In the genomic region with DNA sequence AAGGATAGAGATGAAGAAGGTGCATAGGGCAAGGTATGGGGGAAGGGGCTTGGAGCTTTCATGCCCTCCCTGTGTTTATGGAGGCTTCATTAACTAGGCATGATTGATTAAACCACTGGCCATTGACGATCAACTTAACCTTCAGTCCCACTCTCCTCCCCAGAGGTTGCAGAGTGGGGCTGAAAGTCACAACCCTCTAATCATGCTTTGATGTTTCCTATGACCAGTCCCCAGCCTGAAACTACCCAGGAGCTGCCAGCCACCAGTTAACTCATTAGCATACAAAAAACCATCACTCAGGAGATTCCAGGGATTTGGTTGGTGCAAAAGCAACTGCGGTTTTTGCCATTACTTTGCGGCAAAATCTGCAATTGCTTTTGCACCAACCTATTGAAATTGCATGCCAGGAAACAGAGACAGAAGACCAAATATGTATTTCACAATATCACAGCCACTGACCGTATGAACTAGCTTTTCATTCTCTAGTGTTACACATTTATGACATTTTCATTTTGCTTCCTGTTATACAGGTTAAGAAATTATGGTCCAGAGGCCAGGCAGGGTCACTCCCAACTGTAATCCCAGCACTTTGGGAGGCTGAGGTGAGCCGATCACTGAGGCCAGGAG, we compare ENCODE assay signal across 28 cellular contexts. TPM values are rescaled to one million over a fixed set of nuclear protein-coding genes. Genes with fewer than 3 reads are reported as not detected.
DNase-seq lines count a peak whose midpoint lies in the region; ATAC-seq lines count a peak whose summit lies in the region.
"Had no signal": no experiment of that assay in that cellular context is flagged by ENCODE, and none has a peak within 500 bp of the region (broad histone marks: within the 10 kb centered on the region; RNA-seq: fewer than 3 reads in every experiment).

No MANE protein-coding gene starts in this region.

- no peaks in the 10 kb centered on the region for H3K9me3 ChIP-seq in Karpas-422 (ENCODE audit: low read length)
- H3K9me3 ChIP-seq: SK-N-SH, upper lobe of right lung had no signal

- H3K36me3 Mint-ChIP-seq in stimulated activated effector memory CD8-positive, alpha-beta T cell treated with anti-CD3 and anti-CD28 coated beads, Interleukin-12 subunit alpha, Interleukin-12 subunit beta, amount 100 ng/mL, for 72 hours: peaks cover 15% of the 10 kb centered on the region

- H3K4me1 ChIP-seq in Karpas-422 (ENCODE audit: low read length): peaks cover 69% of the 10 kb centered on the region

- no peak overlapping the region for H3K4me3 Mint-ChIP-seq in stimulated activated effector memory CD8-positive, alpha-beta T cell treated with anti-CD3 and anti-CD28 coated beads, Interleukin-12 subunit alpha, Interleukin-12 subunit beta, amount 100 ng/mL, for 72 hours
- H3K4me3 Mint-ChIP-seq: activated CD4-positive, alpha-beta memory T cell treated with anti-CD3 and anti-CD28 coated beads, Interleukin-2, amount 10 ng/mL, durations not matched to agents 7 days and 5 days; activated naive CD4-positive, alpha-beta T cell treated with anti-CD3 and anti-CD28 coated beads for 36 hours; activated T-helper 1 cell treated with anti-CD3 and anti-CD28 coated beads, Interleukin-12 subunit alpha, Interleukin-12 subunit beta, Interleukin-2, Interleukin-4 antibody, amounts not matched to agents 30 ng/mL and 10 ng/mL and 1 ng/mL, durations not matched to agents 14 hours and 24 hours and 36 hours; effector memory CD8-positive, alpha-beta T cell; HFFc6; naive thymus-derived CD4-positive, alpha-beta T cell; stimulated activated memory B cell treated with anti-CD40 and anti-IgM and Interleukin-4, amounts not matched to agents 10 μg/mL and 1 μg/mL and 100 μg/mL, for 72 hours had no signal

- no peak overlapping the region for H3K4me3 ChIP-seq in Karpas-422 (ENCODE audit: low read length)
- H3K4me3 ChIP-seq: PC-9, upper lobe of right lung had no signal

- no peaks in the 10 kb centered on the region for H3K27me3 ChIP-seq in Karpas-422 (ENCODE audit: low read length)
- H3K27me3 ChIP-seq: upper lobe of right lung had no signal

- intact Hi-C loops in left colon (cut with DNase I, micrococcal nuclease): no loop called here

- H3K27ac ChIP-seq in Karpas-422 (ENCODE audit: low read length) (peak overlapping the region; percentile 61), substantia nigra (ENCODE audit: low read depth, low read length, poor library complexity, severe bottlenecking) (no peak overlapping the region)
- H3K27ac ChIP-seq: KMS-11, PC-9, upper lobe of right lung had no signal

- H3K4me2 ChIP-seq in Karpas-422 (ENCODE audit: low read depth, low read length, poor library complexity, severe bottlenecking): peak overlapping the region; percentile 89
- H3K4me2 ChIP-seq: KMS-11, PC-9, SK-N-SH had no signal

- peak overlapping the region; percentile 32 for H3K27ac Mint-ChIP-seq in stimulated activated effector memory CD8-positive, alpha-beta T cell treated with anti-CD3 and anti-CD28 coated beads, Interleukin-12 subunit alpha, Interleukin-12 subunit beta, amount 100 ng/mL, for 72 hours
- H3K27ac Mint-ChIP-seq: activated CD4-positive, alpha-beta memory T cell treated with anti-CD3 and anti-CD28 coated beads, Interleukin-2, amount 10 ng/mL, durations not matched to agents 7 days and 5 days; activated naive CD4-positive, alpha-beta T cell treated with anti-CD3 and anti-CD28 coated beads for 36 hours; activated T-helper 1 cell treated with anti-CD3 and anti-CD28 coated beads, Interleukin-12 subunit alpha, Interleukin-12 subunit beta, Interleukin-2, Interleukin-4 antibody, amounts not matched to agents 30 ng/mL and 10 ng/mL and 1 ng/mL, durations not matched to agents 14 hours and 24 hours and 36 hours; effector memory CD8-positive, alpha-beta T cell; HFFc6; naive thymus-derived CD4-positive, alpha-beta T cell; stimulated activated memory B cell treated with anti-CD40 and anti-IgM and Interleukin-4, amounts not matched to agents 10 μg/mL and 1 μg/mL and 100 μg/mL, for 72 hours had no signal

- no peak overlapping the region for H2AFZ ChIP-seq in Karpas-422 (ENCODE audit: low read length)
- H2AFZ ChIP-seq: PC-9 had no signal

- H3K79me2 ChIP-seq in Karpas-422 (ENCODE audit: low read length): peaks cover 92% of the 10 kb centered on the region

- ATAC-seq in left colon: peak; percentile 74
- ATAC-seq in stimulated activated effector memory CD8-positive, alpha-beta T cell treated with anti-CD3 and anti-CD28 coated beads, Interleukin-12 subunit alpha, Interleukin-12 subunit beta, amount 100 ng/mL, for 72 hours: no peak
- no peak for ATAC-seq in GM19324 (IDR thresholded peaks at IDR 0.05; ENCODE audit: low FRiP score, unreplicated experiment)
- ATAC-seq: effector memory CD8-positive, alpha-beta T cell; naive thymus-derived CD4-positive, alpha-beta T cell; stimulated activated memory B cell treated with anti-CD40 and anti-IgM and Interleukin-4, amounts not matched to agents 10 μg/mL and 1 μg/mL and 100 μg/mL, for 72 hours; upper lobe of right lung had no signal

- DNase-seq in Karpas-422 (no peak), SKM-1 (lab: John Stamatoyannopoulos, UW; ENCODE audit: unreplicated experiment) (peak; percentile 37), left colon (no peak), NCI-H748 treated with DMSO at 0.1 percent for 48 hours (lab: John Stamatoyannopoulos, UW) (no peak), substantia nigra (lab: John Stamatoyannopoulos, UW) (no peak), GDM1 (lab: John Stamatoyannopoulos, UW) (no peak)
- DNase-seq in stimulated activated effector memory CD8-positive, alpha-beta T cell treated with anti-CD3 and anti-CD28 coated beads, Interleukin-12 subunit alpha, Interleukin-12 subunit beta, amount 100 ng/mL, for 72 hours (ENCODE audit: low spot score in 2 of 2): no peak
- DNase-seq: activated CD4-positive, alpha-beta memory T cell treated with anti-CD3 and anti-CD28 coated beads, Interleukin-2, amount 10 ng/mL, durations not matched to agents 7 days and 5 days; activated CD8-positive, alpha-beta memory T cell treated with anti-CD3 and anti-CD28 coated beads, Interleukin-2, amount 50 U/mL, for 4 hours; activated naive CD4-positive, alpha-beta T cell treated with anti-CD3 and anti-CD28 coated beads for 36 hours; central memory CD4-positive, alpha-beta T cell; cortex of kidney; DMS79 treated with DMSO at 0.1 percent for 48 hours; effector memory CD8-positive, alpha-beta T cell; GF-D8; HFFc6; midbrain; naive thymus-derived CD4-positive, alpha-beta T cell; NCI-H1694; NCI-H446 treated with DMSO at 0.1 percent for 48 hours; occipital lobe; PC-9; SK-N-SH; upper lobe of right lung had no signal

- H3K9ac ChIP-seq in Karpas-422 (ENCODE audit: low read length): no peak overlapping the region
- H3K9ac ChIP-seq: KMS-11, SK-N-SH had no signal

- H4K20me1 ChIP-seq in Karpas-422 (ENCODE audit: insufficient read depth, low read depth, low read length): peaks cover 20% of the 10 kb centered on the region

- no peaks in the 10 kb centered on the region for H3K9me2 ChIP-seq in Karpas-422 (replicated peaks; ENCODE audit: insufficient read depth, low read length)
- H3K9me2 ChIP-seq: SK-N-SH had no signal

- H3K9me3 Mint-ChIP-seq in stimulated activated effector memory CD8-positive, alpha-beta T cell treated with anti-CD3 and anti-CD28 coated beads, Interleukin-12 subunit alpha, Interleukin-12 subunit beta, amount 100 ng/mL, for 72 hours: no peaks in the 10 kb centered on the region
- H3K9me3 Mint-ChIP-seq: activated CD4-positive, alpha-beta memory T cell treated with anti-CD3 and anti-CD28 coated beads, Interleukin-2, amount 10 ng/mL, durations not matched to agents 7 days and 5 days; activated naive CD4-positive, alpha-beta T cell treated with anti-CD3 and anti-CD28 coated beads for 36 hours; activated T-helper 1 cell treated with anti-CD3 and anti-CD28 coated beads, Interleukin-12 subunit alpha, Interleukin-12 subunit beta, Interleukin-2, Interleukin-4 antibody, amounts not matched to agents 30 ng/mL and 10 ng/mL and 1 ng/mL, durations not matched to agents 14 hours and 24 hours and 36 hours; effector memory CD8-positive, alpha-beta T cell; HFFc6; stimulated activated memory B cell treated with anti-CD40 and anti-IgM and Interleukin-4, amounts not matched to agents 10 μg/mL and 1 μg/mL and 100 μg/mL, for 72 hours had no signal

- H3K4me1 Mint-ChIP-seq in stimulated activated effector memory CD8-positive, alpha-beta T cell treated with anti-CD3 and anti-CD28 coated beads, Interleukin-12 subunit alpha, Interleukin-12 subunit beta, amount 100 ng/mL, for 72 hours: peaks cover 35% of the 10 kb centered on the region

- H3K36me3 ChIP-seq in Karpas-422 (ENCODE audit: insufficient read depth, low read length): peaks cover 25% of the 10 kb centered on the region; the same call in 1 of the 2 replicates
- H3K36me3 ChIP-seq: upper lobe of right lung had no signal

RNA-seq across cellular contexts. Expression of gene GFOD2, which starts 5.4 kb away (rescaled TPM):
- 12.9 and 34.8 TPM in 2 replicates for total RNA-seq in Karpas-422 (2014; rRNA removed; shearing (Covaris generic); ENCODE audit: low replicate concordance)
- 10 to 100 TPM; 26.8 to 28.7 TPM for total RNA-seq in left colon

RNA-seq across cellular contexts. Expression of gene C16orf86, which starts 47.1 kb away (rescaled TPM):
- 13.8 and 18.4 TPM in 2 replicates for total RNA-seq in Karpas-422 (2014; rRNA removed; shearing (Covaris generic); ENCODE audit: low replicate concordance)
- 1 to 10 TPM in 1 of 2 donors, under 1 TPM in 1; 0.92 to 1.5 TPM for total RNA-seq in left colon

RNA-seq across cellular contexts. Expression of gene ENKD1, which starts 47.2 kb away (rescaled TPM):
- total RNA-seq in Karpas-422 (2014; rRNA removed; shearing (Covaris generic); ENCODE audit: low replicate concordance): 8.4 and 26.8 TPM in 2 replicates
- 1 to 10 TPM; 7.4 to 9.0 TPM for total RNA-seq in left colon

RNA-seq across cellular contexts. Expression of gene PARD6A, which starts 53.0 kb away (rescaled TPM):
- total RNA-seq in Karpas-422 (2014; rRNA removed; shearing (Covaris generic); ENCODE audit: low replicate concordance): 13.6 and 16.3 TPM in 2 replicates
- 1 to 10 TPM; 4.1 to 4.4 TPM for total RNA-seq in left colon

RNA-seq across cellular contexts. Expression of gene ACD, which starts 53.7 kb away (rescaled TPM):
- total RNA-seq in Karpas-422 (2014; rRNA removed; shearing (Covaris generic); ENCODE audit: low replicate concordance): 19.1 and 50.4 TPM in 2 replicates
- 1 to 10 TPM; 8.8 to 9.7 TPM for total RNA-seq in left colon
